In the genomic region with DNA sequence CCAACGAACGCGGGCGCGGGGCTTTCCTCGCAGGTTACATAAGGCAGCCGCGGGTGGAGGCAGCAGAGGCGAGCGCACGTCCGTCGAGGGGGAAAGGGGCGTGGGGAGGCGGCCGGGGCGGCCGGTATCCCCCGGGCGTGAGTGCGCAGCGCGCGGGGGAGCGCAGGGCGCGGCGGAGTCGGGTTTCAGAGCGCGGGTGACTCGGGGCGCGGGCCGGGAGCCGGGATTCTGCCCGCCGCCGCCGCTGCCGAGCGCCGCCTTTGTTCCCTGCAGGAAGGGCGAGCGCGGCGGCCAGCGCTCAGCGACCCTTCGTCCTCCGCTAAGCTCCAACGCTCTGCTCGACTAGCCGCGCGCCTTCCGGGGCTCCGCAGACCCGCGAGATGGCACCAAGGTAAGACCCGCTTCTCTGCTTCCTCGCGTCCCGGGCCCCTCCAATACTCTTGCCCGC, we compare ENCODE assay signal across 9 cellular contexts. TPM values are rescaled to one million over a fixed set of nuclear protein-coding genes. Genes with fewer than 3 reads are reported as not detected.
DNase-seq lines count a peak whose midpoint lies in the region; ATAC-seq, FAIRE-seq and TF ChIP-seq lines count a peak whose summit lies in the region.
"Had no signal": no experiment of that assay in that cellular context is flagged by ENCODE, and none has a peak within 500 bp of the region (broad histone marks: within the 10 kb centered on the region; RNA-seq: fewer than 3 reads in every experiment).

A gene (plus strand): TSS at position 226 of the 448 bp plus-strand sequence. CDS start 155 bp downstream, at position 381.

- H3K9me3 ChIP-seq in T-helper 17 cell (ENCODE audit: control insufficient read depth, low read length, poor library complexity, severe bottlenecking) (no peaks in the 10 kb centered on the region), cardiac muscle cell (ENCODE audit: low read depth) (no peaks in the 10 kb centered on the region)

- ATAC-seq in T-helper 17 cell (no peak), HG03342 (IDR thresholded peaks at IDR 0.05; ENCODE audit: unreplicated experiment) (no peak), HG03460 (IDR thresholded peaks at IDR 0.05; ENCODE audit: unreplicated experiment) (no peak)

- FAIRE-seq in D721Med (lab: Jason Lieb, UNC) (no peak), RCC 7860 (lab: Jason Lieb, UNC) (no peak)
- FAIRE-seq: bronchial epithelial cell had no signal

- no peak for TF ChIP-seq CTCF in cardiac muscle cell (IDR thresholded peaks at IDR 0.05; ENCODE audit: low read depth, low read length)
- no peak for TF ChIP-seq CTCF in D721Med (IDR thresholded peaks at IDR 0.05; ENCODE audit: insufficient read depth, missing control alignments)

- H3K4me3 ChIP-seq in cardiac muscle cell = peak within 1 kb of the TSS; percentile 35
- H3K4me3 ChIP-seq in rectal smooth muscle tissue (ENCODE audit: low read length) = peak within 1 kb of the TSS; percentile 91

- peaks cover 12% of the 10 kb centered on the region for H3K4me1 Mint-ChIP-seq in T-helper 17 cell

- H3K27me3 Mint-ChIP-seq in T-helper 17 cell = peaks cover 81% of the 10 kb centered on the region

- H3K4me1 ChIP-seq in cardiac muscle cell (ENCODE audit: low read depth) = no peaks in the 10 kb centered on the region
- peaks cover 18% of the 10 kb centered on the region for H3K4me1 ChIP-seq in rectal smooth muscle tissue (ENCODE audit: control insufficient read depth, insufficient read depth, low read length)

- H3K27ac Mint-ChIP-seq in T-helper 17 cell = no peak within 1 kb of the TSS

- H3K36me3 Mint-ChIP-seq in T-helper 17 cell (ENCODE audit: low read depth) = no peaks in the 10 kb centered on the region

- no peak within 1 kb of the TSS for H3K27ac ChIP-seq in cardiac muscle cell
- peak within 1 kb of the TSS; percentile 96 for H3K27ac ChIP-seq in rectal smooth muscle tissue (ENCODE audit: low read depth, low read length)

- H3K36me3 ChIP-seq in cardiac muscle cell = no peaks in the 10 kb centered on the region
- H3K36me3 ChIP-seq in rectal smooth muscle tissue (ENCODE audit: control insufficient read depth, insufficient read depth, low read length) = no peaks in the 10 kb centered on the region

- peak within 1 kb of the TSS; percentile 73 for H3K4me3 Mint-ChIP-seq in T-helper 17 cell

- H3K27me3 ChIP-seq in cardiac muscle cell = peaks cover 84% of the 10 kb centered on the region
- H3K27me3 ChIP-seq in rectal smooth muscle tissue (ENCODE audit: control insufficient read depth, insufficient read depth, low read length) = peaks cover 2% of the 10 kb centered on the region

- DNase-seq in GM03348 (ENCODE audit: low spot score) (peak; percentile 68), T-helper 17 cell (no peak), cardiac muscle cell (ENCODE audit: low read depth in 1 of 2, low spot score in 1 of 2) (peak; percentile 33 to 74), D721Med (ENCODE audit: insufficient read length, low spot score) (no peak), RCC 7860 (ENCODE audit: low spot score) (no peak)

- H3K9ac ChIP-seq in rectal smooth muscle tissue (ENCODE audit: low read length) = peak within 1 kb of the TSS; percentile 81

RNA-seq across cellular contexts. Expression of the gene that starts here (rescaled TPM):
- not detected for total RNA-seq in T-helper 17 cell
- 0.39 and 0.74 TPM in 2 replicates for total RNA-seq in cardiac muscle cell
- 0.99 and 1.3 TPM in 2 replicates for polyA plus RNA-seq in cardiac muscle cell

Comparison
In these comparisons a context has a peak if more than half of its experiments do, and no peak if none do; other contexts are left out.
1. DNase-seq: peak in GM03348 (single experiment) and cardiac muscle cell (2 of 2); none in T-helper 17 cell (0 of 3), D721Med (single experiment) and RCC 7860 (single experiment).